Comparison of ENCODE assay signal across 21 cellular contexts in the genomic region with DNA sequence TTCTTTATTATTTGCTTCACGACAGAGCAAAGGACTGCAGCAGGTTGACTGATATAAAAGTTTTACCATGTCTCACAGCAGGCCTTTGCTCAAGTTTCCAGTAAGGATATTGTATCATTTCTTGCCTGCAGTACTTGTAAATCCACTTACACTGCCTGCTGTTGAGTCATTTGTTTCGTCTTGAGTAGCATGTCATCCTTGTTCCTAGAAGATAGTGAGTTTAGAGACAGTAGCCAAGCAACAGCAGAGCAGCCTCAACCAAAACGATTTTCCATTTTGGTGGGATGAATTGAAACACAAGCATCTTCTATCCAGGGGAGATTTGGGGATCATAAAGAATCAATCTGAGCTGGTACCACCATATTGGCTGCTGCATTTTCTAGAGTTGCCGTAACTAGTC. TPM values are rescaled to one million over a fixed set of nuclear protein-coding genes. Genes with fewer than 3 reads are reported as not detected.
A peak's percentile ranks its signal among the peaks of the same experiment; 100 is the strongest.
DNase-seq lines count a peak whose midpoint lies in the region; ATAC-seq, FAIRE-seq and TF ChIP-seq lines count a peak whose summit lies in the region.
"Had no signal": no experiment of that assay in that cellular context is flagged by ENCODE, and none has a peak within 500 bp of the region (broad histone marks: within the 10 kb centered on the region; RNA-seq: fewer than 3 reads in every experiment).

No MANE protein-coding gene starts in this region.

- no peak for ATAC-seq in left cardiac atrium

- H3K4me3 ChIP-seq in epithelial cell of esophagus (ENCODE audit: low read length) (no peak overlapping the region), kidney (ENCODE audit: low read length in 2 of 2) (no peak overlapping the region)
- H3K4me3 ChIP-seq: adrenal gland, ovary had no signal

- H3K9me3 ChIP-seq in kidney (ENCODE audit: control insufficient read depth in 1 of 2, low read length in 2 of 2): no peaks in the 10 kb centered on the region
- H3K9me3 ChIP-seq: adrenal gland, Caco-2, ovary had no signal

- DNase-seq in activated CD4-positive, alpha-beta T cell treated with anti-CD3 and anti-CD28 coated beads, Interleukin-2, amount 10 ng/mL, durations not matched to agents 24 days and 14 days: no peak
- DNase-seq in activated CD4-positive, alpha-beta T cell treated with anti-CD3 and anti-CD28 coated beads, Interleukin-2, amount 50 U/mL, for 4 hours: no peak
- DNase-seq in NCI-H524 treated with DMSO at 0.1 percent for 48 hours (lab: John Stamatoyannopoulos, UW): peak; percentile 11
- peak; percentile 88 for DNase-seq in epithelial cell of esophagus (ENCODE audit: low read depth)
- DNase-seq in non-pigmented ciliary epithelial cell (ENCODE audit: low read depth): peak; percentile 75
- no peak for DNase-seq in kidney
- DNase-seq in left cardiac atrium: no peak
- no peak for DNase-seq in NCI-H187 (lab: John Stamatoyannopoulos, UW)
- DNase-seq: Caco-2; dermis blood vessel endothelial cell; H7; NCI-H187 treated with DMSO at 0.1 percent for 48 hours; NCI-H774; ovary; Right ventricle myocardium superior; stimulated activated CD4-positive, alpha-beta T cell treated with anti-CD3 and anti-CD28 coated beads, Interleukin-12 subunit alpha, Interleukin-12 subunit beta, amount 100 ng/mL, for 4 hours; substantia nigra had no signal

- intact Hi-C loops in activated CD4-positive, alpha-beta T cell treated with anti-CD3 and anti-CD28 coated beads, Interleukin-2, amount 10 ng/mL, durations not matched to agents 24 days and 14 days (cut with micrococcal nuclease): loop anchor here (1.0 kb wide), 1 partner anchor 29 kb away; no protein-coding TSS in a partner anchor
- intact Hi-C loops in kidney (cut with DNase I): no loop called here
- intact Hi-C loops in left cardiac atrium (cut with DNase I): no loop called here

- H3K4me3 Mint-ChIP-seq in activated CD4-positive, alpha-beta T cell treated with anti-CD3 and anti-CD28 coated beads, Interleukin-2, amount 10 ng/mL, durations not matched to agents 24 days and 14 days: no peak overlapping the region
- H3K4me3 Mint-ChIP-seq: mesothelial cell of epicardium had no signal

- H3K9ac ChIP-seq in kidney (ENCODE audit: low read length in 2 of 2): no peak overlapping the region

- H3K27me3 Mint-ChIP-seq in activated CD4-positive, alpha-beta T cell treated with anti-CD3 and anti-CD28 coated beads, Interleukin-2, amount 10 ng/mL, durations not matched to agents 24 days and 14 days: peaks cover 5% of the 10 kb centered on the region

- no peak for FAIRE-seq in kidney (lab: Jason Lieb, UNC)
- FAIRE-seq: frontal cortex had no signal

- no peaks in the 10 kb centered on the region for H3K4me1 ChIP-seq in kidney (ENCODE audit: control insufficient read depth in 1 of 2, insufficient read depth in 1 of 2, low read depth in 1 of 2, low read length in 2 of 2)
- H3K4me1 ChIP-seq: adrenal gland had no signal

- H3K27ac ChIP-seq in kidney (ENCODE audit: low read depth in 2 of 2, low read length in 2 of 2): no peak overlapping the region
- H3K27ac ChIP-seq: adrenal gland, ovary had no signal

- H3K27ac Mint-ChIP-seq in activated CD4-positive, alpha-beta T cell treated with anti-CD3 and anti-CD28 coated beads, Interleukin-2, amount 10 ng/mL, durations not matched to agents 24 days and 14 days: peak overlapping the region; percentile 41
- H3K27ac Mint-ChIP-seq: mesothelial cell of epicardium had no signal

- no peaks in the 10 kb centered on the region for H3K36me3 Mint-ChIP-seq in activated CD4-positive, alpha-beta T cell treated with anti-CD3 and anti-CD28 coated beads, Interleukin-2, amount 10 ng/mL, durations not matched to agents 24 days and 14 days (ENCODE audit: low read depth)
- H3K36me3 Mint-ChIP-seq: mesothelial cell of epicardium had no signal

- no peaks in the 10 kb centered on the region for H3K36me3 ChIP-seq in kidney (ENCODE audit: control insufficient read depth in 1 of 2, insufficient read depth in 2 of 2, low read length in 2 of 2)
- H3K36me3 ChIP-seq: adrenal gland, ovary had no signal

- no peaks in the 10 kb centered on the region for H3K9me3 Mint-ChIP-seq in activated CD4-positive, alpha-beta T cell treated with anti-CD3 and anti-CD28 coated beads, Interleukin-2, amount 10 ng/mL, durations not matched to agents 24 days and 14 days
- H3K9me3 Mint-ChIP-seq: mesothelial cell of epicardium had no signal

- H3K4me1 Mint-ChIP-seq in activated CD4-positive, alpha-beta T cell treated with anti-CD3 and anti-CD28 coated beads, Interleukin-2, amount 10 ng/mL, durations not matched to agents 24 days and 14 days: peaks cover 18% of the 10 kb centered on the region
- H3K4me1 Mint-ChIP-seq: mesothelial cell of epicardium had no signal

- TF ChIP-seq CTCF in epithelial cell of esophagus (IDR thresholded peaks at IDR 0.05; ENCODE audit: insufficient read depth, low read depth, low read length, missing control alignments) (no peak), kidney (IDR thresholded peaks at IDR 0.05; ENCODE audit: borderline replicate concordance, extremely low read depth, insufficient read depth) (no peak)

RNA-seq across cellular contexts. Expression of gene ALOX5AP, which starts 24.0 kb away (rescaled TPM):
- 33.3 and 33.4 TPM in 2 replicates for total RNA-seq in activated CD4-positive, alpha-beta T cell treated with anti-CD3 and anti-CD28 coated beads, Interleukin-2, amount 10 ng/mL, durations not matched to agents 24 days and 14 days
- 25.0 TPM for total RNA-seq in kidney
- 15.4 TPM for polyA plus RNA-seq in kidney (ENCODE audit: insufficient read depth, low read depth, low replicate concordance)
- 10 to 100 TPM; 12.8 to 26.9 TPM for total RNA-seq in left cardiac atrium
- total RNA-seq: A673, H7 had no signal

Comparison
In these comparisons a context has a peak if more than half of its experiments do, and no peak if none do; other contexts are left out.
1. DNase-seq: peak in NCI-H524 treated with DMSO at 0.1 percent for 48 hours (single experiment), epithelial cell of esophagus (single experiment) and non-pigmented ciliary epithelial cell (single experiment); none in activated CD4-positive, alpha-beta T cell treated with anti-CD3 and anti-CD28 coated beads, Interleukin-2, amount 10 ng/mL, durations not matched to agents 24 days and 14 days (single experiment), activated CD4-positive, alpha-beta T cell treated with anti-CD3 and anti-CD28 coated beads, Interleukin-2, amount 50 U/mL, for 4 hours (0 of 2), kidney (single experiment), left cardiac atrium (single experiment) and NCI-H187 (0 of 2).